Comparison of ENCODE assay signal across 3 cellular contexts in genomic region chr11:112026784-112027410, GRCh38. TPM values are rescaled to one million over a fixed set of nuclear protein-coding genes. Genes with fewer than 3 reads are reported as not detected.
"Had no signal": no experiment of that assay in that cellular context is flagged by ENCODE, and none has a peak within 500 bp of the region (broad histone marks: within the 10 kb centered on the region; RNA-seq: fewer than 3 reads in every experiment).

No MANE protein-coding gene starts in this region.

RNA-seq across cellular contexts. Expression of gene PIH1D2, which starts 46.9 kb away (rescaled TPM):
- total RNA-seq: mononuclear cell had no signal
- polyA plus RNA-seq: immature natural killer cell; naive thymus-derived CD4-positive, alpha-beta T cell had no signal
